In the genomic region with DNA sequence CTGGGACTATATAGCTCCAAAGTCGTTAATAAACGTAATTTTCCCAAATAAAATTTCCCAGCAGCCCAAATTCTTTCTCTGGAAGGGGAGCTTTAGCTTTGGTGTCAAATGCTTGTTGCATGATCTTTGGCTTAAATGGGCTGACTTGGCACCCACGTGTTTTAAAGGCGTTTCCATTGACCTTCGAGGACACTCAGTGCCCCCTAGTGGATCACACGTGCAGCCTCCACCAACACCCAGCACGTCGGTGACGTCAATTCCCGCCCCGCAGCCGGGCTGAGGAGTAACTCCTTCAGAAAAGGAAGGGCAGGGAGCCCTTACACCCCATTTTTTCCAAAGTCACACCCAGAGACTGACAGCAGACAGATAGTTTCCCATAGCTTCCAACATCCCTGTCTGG, we compare ENCODE assay signal across 8 cellular contexts.
DNase-seq lines count a peak whose midpoint lies in the region; ATAC-seq and TF ChIP-seq lines count a peak whose summit lies in the region.

No MANE protein-coding gene starts in this region.

- H3K56ac ChIP-seq in H9 (ENCODE audit: insufficient read length, low read depth, low read length) = no peak overlapping the region

- no peaks in the 10 kb centered on the region for H3K36me3 ChIP-seq in mammary epithelial cell (ENCODE audit: insufficient read depth, low read length)

- BruUV-seq in MCF 10A (replicated peaks; lab: Mats Ljungman, UMichigan) = no TSS peak
- BruUV-seq in mammary epithelial cell (replicated peaks; lab: Mats Ljungman, UMichigan) = no TSS peak

- no peak overlapping the region for H3K4me3 ChIP-seq in mammary epithelial cell (replicated peaks in 1 of 3; ENCODE audit: insufficient read depth in 1 of 3, low read depth in 2 of 3, low read length in 3 of 3)

- H4K8ac ChIP-seq in H9 (replicated peaks; ENCODE audit: insufficient read length, low read depth, low read length) = no peak overlapping the region

- no peak overlapping the region for H3K4me2 ChIP-seq in mammary epithelial cell (ENCODE audit: insufficient read depth, low read depth, low read length)
- no peak overlapping the region for H3K4me2 ChIP-seq in H9 (ENCODE audit: insufficient read depth, insufficient read length, low read length)

- CTCF ChIA-PET in MCF 10A (lab: Yijun Ruan, JAX) = interaction anchor here (0.6 to 1.8 kb wide), 16 partner anchors 10 to 1002 kb away, joined by 3 to 8 read pairs (median 3); no protein-coding TSS in a partner anchor
- CTCF ChIA-PET in mammary epithelial cell (lab: Charles Lee; ENCODE audit: low non-redundant PET) = no interaction called here

- H2AK5ac ChIP-seq in H9 (ENCODE audit: insufficient read length, low read length) = no peak overlapping the region

- no peak overlapping the region for H2BK15ac ChIP-seq in H9 (ENCODE audit: low read depth, low read length)

- H2BK120ac ChIP-seq in H9 (ENCODE audit: low read depth, low read length, poor library complexity, severe bottlenecking) = no peak overlapping the region

- no peak overlapping the region for H2BK12ac ChIP-seq in H9 (ENCODE audit: insufficient read length, low read depth, low read length)

- DNase-seq in MCF 10A (ENCODE audit: unreplicated experiment) (peak; percentile 63), mammary epithelial cell (no peak), H9 (peak; percentile 88), NCI-H526 treated with DMSO at 0.1 percent for 48 hours (lab: John Stamatoyannopoulos, UW) (peak; percentile 1), head of caudate nucleus (peak in 30 of 42 donors; percentile 4 to 62 (median 24)), DMS79 treated with DMSO at 0.1 percent for 48 hours (lab: John Stamatoyannopoulos, UW) (no peak), cerebellar nuclear complex (lab: John Stamatoyannopoulos, UW) (no peak)

- H3K79me2 ChIP-seq in mammary epithelial cell (ENCODE audit: insufficient read depth, low read length) (no peaks in the 10 kb centered on the region), H9 (ENCODE audit: insufficient read depth, low read length) (no peaks in the 10 kb centered on the region)

- H3K27ac Mint-ChIP-seq in MCF 10A (ENCODE audit: low read depth, unreplicated experiment) (no peak overlapping the region), H9 (no peak overlapping the region)

- H3K36me3 Mint-ChIP-seq in MCF 10A (ENCODE audit: insufficient read depth, unreplicated experiment) = no peaks in the 10 kb centered on the region
- peaks cover 0 to 14% (median 0%) of the 10 kb centered on the region in 3 experiments; a peak in 3 of 7 replicates for H3K36me3 Mint-ChIP-seq in H9 (ENCODE audit: insufficient read depth in 1 of 3, low read depth in 3 of 3)

- H3K18ac ChIP-seq in H9 (ENCODE audit: insufficient read length, low read depth, low read length) = no peak overlapping the region

- H3K27ac ChIP-seq in mammary epithelial cell (ENCODE audit: insufficient read depth, low read depth, low read length) (no peak overlapping the region), H9 (ENCODE audit: insufficient read length, low read depth, low read length) (no peak overlapping the region)

- peaks cover 7% of the 10 kb centered on the region for H3K9me3 Mint-ChIP-seq in MCF 10A (ENCODE audit: unreplicated experiment)
- H3K9me3 Mint-ChIP-seq in H9 = peaks cover 10 to 13% of the 10 kb centered on the region in 2 experiments; a peak in 4 of 5 replicates

- POLR2A ChIA-PET in MCF 10A (lab: Yijun Ruan, JAX) = no interaction called here

- no peak overlapping the region for H3K4me3 Mint-ChIP-seq in MCF 10A (ENCODE audit: unreplicated experiment)
- no peak overlapping the region for H3K4me3 Mint-ChIP-seq in H9

- no peak overlapping the region for H3K23ac ChIP-seq in H9 (ENCODE audit: insufficient read length, low read depth, low read length)

- H4K20me1 ChIP-seq in mammary epithelial cell (ENCODE audit: insufficient read depth, low read length) (no peaks in the 10 kb centered on the region), H9 (ENCODE audit: control insufficient read depth, insufficient read depth, insufficient read length) (no peaks in the 10 kb centered on the region)

- H2AFZ ChIP-seq in mammary epithelial cell (ENCODE audit: low read depth, low read length) = no peak overlapping the region
- H2AFZ ChIP-seq in H9 (ENCODE audit: low read length) = no peak overlapping the region

- no peak overlapping the region for H3K14ac ChIP-seq in H9 (ENCODE audit: insufficient read depth, low read length)

- no peak overlapping the region for H3T11ph ChIP-seq in H9 (ENCODE audit: low read length)

- no peak overlapping the region for H2BK5ac ChIP-seq in H9 (ENCODE audit: insufficient read length, low read length)

- no peaks in the 10 kb centered on the region for H3K79me1 ChIP-seq in H9 (ENCODE audit: insufficient read depth, low read depth, low read length, poor library complexity, severe bottlenecking)

- WGBS in mammary epithelial cell (ENCODE audit: low coverage, missing lambda C conversion rate) = 48% methylated on average over 10 of the region's 12 CpGs
- WGBS in H9 (ENCODE audit: extremely low coverage, insufficient read length, low lambda C conversion rate) = no CpG with 5 or more reads among the region's 12 CpGs

- H3K4me1 ChIP-seq in mammary epithelial cell (ENCODE audit: insufficient read depth, low read length) = no peaks in the 10 kb centered on the region
- no peaks in the 10 kb centered on the region for H3K4me1 ChIP-seq in H9 (ENCODE audit: insufficient read depth, low read length)

- H3K27me3 Mint-ChIP-seq in MCF 10A (ENCODE audit: insufficient read depth, unreplicated experiment) (no peaks in the 10 kb centered on the region), H9 (ENCODE audit: low read depth) (peaks cover 25% of the 10 kb centered on the region)

- H3K9me3 ChIP-seq in mammary epithelial cell (replicated peaks; ENCODE audit: insufficient read depth, low read length) (peaks cover 24% of the 10 kb centered on the region), H9 (ENCODE audit: control insufficient read depth, low read depth, low read length) (no peaks in the 10 kb centered on the region)

- no peaks in the 10 kb centered on the region for H3K23me2 ChIP-seq in H9 (ENCODE audit: insufficient read length, low read depth, low read length, poor library complexity, severe bottlenecking)

- intact Hi-C loops in MCF 10A (cut with micrococcal nuclease) (no loop called here), mammary epithelial cell (cut with micrococcal nuclease) (no loop called here), head of caudate nucleus (cut with DNase I) (no loop called here)

- no peak overlapping the region for H4K5ac ChIP-seq in H9 (ENCODE audit: insufficient read length, low read depth, low read length)

- H4K91ac ChIP-seq in H9 (ENCODE audit: insufficient read length, low read depth, low read length) = no peak overlapping the region

- H3K27me3 ChIP-seq in mammary epithelial cell (ENCODE audit: insufficient read depth, low read length) = no peaks in the 10 kb centered on the region
- H3K27me3 ChIP-seq in H9 (ENCODE audit: insufficient read depth, low read length) = no peaks in the 10 kb centered on the region

- H3K4ac ChIP-seq in H9 (ENCODE audit: low read depth, low read length) = no peak overlapping the region

- H3K9ac ChIP-seq in mammary epithelial cell (ENCODE audit: insufficient read depth, low read length) (no peak overlapping the region), H9 (ENCODE audit: extremely low read depth, insufficient read length, low read length) (no peak overlapping the region)

- no peaks in the 10 kb centered on the region for H3K4me1 Mint-ChIP-seq in MCF 10A (ENCODE audit: insufficient read depth, unreplicated experiment)
- no peaks in the 10 kb centered on the region for H3K4me1 Mint-ChIP-seq in H9

- in situ Hi-C loops in mammary epithelial cell (cut with MboI; ENCODE audit: low sequenced_read_pairs in 2 of 2) = no loop called here

- dilution Hi-C loops in mammary epithelial cell (cut with HindIII; ENCODE audit: low sequenced_read_pairs) = no loop called here

- TF ChIP-seq CTCF in MCF 10A (IDR thresholded peaks at IDR 0.05; ENCODE audit: unreplicated experiment) (no peak), mammary epithelial cell (conservative IDR thresholded peaks at IDR 0.05 in 1 of 2, IDR thresholded peaks at IDR 0.05 in 1 of 2; ENCODE audit: extremely low read depth in 1 of 2, insufficient read depth in 1 of 2, low read depth in 1 of 2, low read length in 2 of 2) (no peak), H9 (conservative IDR thresholded peaks at IDR 0.05) (peak; percentile 79)

- no peak overlapping the region for H2BK20ac ChIP-seq in H9 (ENCODE audit: low read depth, low read length, poor library complexity, severe bottlenecking)

- no peak for ATAC-seq in GM19452 (IDR thresholded peaks at IDR 0.05; ENCODE audit: unreplicated experiment)

Comparison
In these comparisons a context has a peak if more than half of its experiments do, and no peak if none do; other contexts are left out.
1. DNase-seq: peak in MCF 10A (single experiment), H9 (single experiment), NCI-H526 treated with DMSO at 0.1 percent for 48 hours (single experiment) and head of caudate nucleus (30 of 42); none in mammary epithelial cell (single experiment), DMS79 treated with DMSO at 0.1 percent for 48 hours (single experiment) and cerebellar nuclear complex (0 of 2).